ENCODE assay signal across 1 cellular context in the genomic region with DNA sequence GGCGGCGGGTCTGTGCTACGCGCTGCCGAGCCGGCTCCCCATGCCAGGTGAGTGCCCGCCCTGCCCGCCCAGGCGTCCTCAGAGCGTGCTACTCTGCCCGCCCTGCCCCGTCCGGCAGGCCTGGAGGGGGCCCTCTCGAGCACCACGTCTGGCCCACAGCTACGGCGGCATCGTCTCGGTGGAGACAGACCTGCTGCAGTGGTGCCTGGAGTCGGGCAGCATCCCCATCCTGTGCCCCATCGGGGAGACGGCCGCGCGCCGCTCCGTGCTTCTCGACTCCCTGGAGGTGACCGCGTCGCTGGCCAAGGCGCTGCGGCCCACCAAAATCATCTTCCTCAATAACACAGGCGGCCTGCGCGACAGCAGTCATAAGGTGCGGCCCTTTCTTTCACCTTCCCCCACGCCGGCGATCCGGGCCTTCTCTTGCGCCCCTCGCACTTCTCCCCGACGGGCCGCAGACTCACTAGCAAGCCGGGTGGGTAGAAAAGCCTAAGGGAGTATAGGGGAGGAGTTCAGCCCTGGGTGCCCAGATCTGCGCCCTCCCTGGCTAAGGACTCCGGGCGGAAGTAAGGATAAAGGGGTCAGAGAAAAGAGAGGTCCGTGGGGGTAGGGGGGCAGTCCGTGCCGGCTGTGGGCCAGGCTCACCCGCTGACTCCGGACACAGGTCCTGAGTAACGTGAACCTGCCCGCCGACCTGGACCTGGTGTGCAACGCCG.
TF ChIP-seq lines count a peak whose summit lies in the region.

No MANE protein-coding gene starts in this region.

TF ChIP-seq in H1, 55 proteins besides CTCF, POLR2A, EP300 and RAD21:
- TF ChIP-seq ZNF274 (IDR thresholded peaks at IDR 0.05; ENCODE audit: borderline replicate concordance, extremely low read depth, low read length) = no peak
- TF ChIP-seq, protein P1, sequence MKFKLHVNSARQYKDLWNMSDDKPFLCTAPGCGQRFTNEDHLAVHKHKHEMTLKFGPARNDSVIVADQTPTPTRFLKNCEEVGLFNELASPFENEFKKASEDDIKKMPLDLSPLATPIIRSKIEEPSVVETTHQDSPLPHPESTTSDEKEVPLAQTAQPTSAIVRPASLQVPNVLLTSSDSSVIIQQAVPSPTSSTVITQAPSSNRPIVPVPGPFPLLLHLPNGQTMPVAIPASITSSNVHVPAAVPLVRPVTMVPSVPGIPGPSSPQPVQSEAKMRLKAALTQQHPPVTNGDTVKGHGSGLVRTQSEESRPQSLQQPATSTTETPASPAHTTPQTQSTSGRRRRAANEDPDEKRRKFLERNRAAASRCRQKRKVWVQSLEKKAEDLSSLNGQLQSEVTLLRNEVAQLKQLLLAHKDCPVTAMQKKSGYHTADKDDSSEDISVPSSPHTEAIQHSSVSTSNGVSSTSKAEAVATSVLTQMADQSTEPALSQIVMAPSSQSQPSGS (IDR thresholded peaks at IDR 0.05; ENCODE audit: low read length) = no peak
- peak; percentile 53; the same call in 1 of the 2 replicates for TF ChIP-seq TAF1 (IDR thresholded peaks at IDR 0.05; ENCODE audit: low read depth, low read length)
- peak in 1 of 2 experiments; percentile 58; a peak in 2 of 4 replicates for TF ChIP-seq SIN3A (conservative IDR thresholded peaks at IDR 0.05 in 1 of 2, IDR thresholded peaks at IDR 0.05 in 1 of 2; ENCODE audit: low read depth in 1 of 2, low read length in 2 of 2)
- no peak for TF ChIP-seq TEAD4 (IDR thresholded peaks at IDR 0.05; ENCODE audit: low read depth, low read length)
- no peak for TF ChIP-seq BCL11A (IDR thresholded peaks at IDR 0.05; ENCODE audit: low read depth in 2 of 2, low read length in 2 of 2)
- TF ChIP-seq TCF12 (IDR thresholded peaks at IDR 0.05; ENCODE audit: low read depth, low read length) = no peak
- TF ChIP-seq, protein P2, sequence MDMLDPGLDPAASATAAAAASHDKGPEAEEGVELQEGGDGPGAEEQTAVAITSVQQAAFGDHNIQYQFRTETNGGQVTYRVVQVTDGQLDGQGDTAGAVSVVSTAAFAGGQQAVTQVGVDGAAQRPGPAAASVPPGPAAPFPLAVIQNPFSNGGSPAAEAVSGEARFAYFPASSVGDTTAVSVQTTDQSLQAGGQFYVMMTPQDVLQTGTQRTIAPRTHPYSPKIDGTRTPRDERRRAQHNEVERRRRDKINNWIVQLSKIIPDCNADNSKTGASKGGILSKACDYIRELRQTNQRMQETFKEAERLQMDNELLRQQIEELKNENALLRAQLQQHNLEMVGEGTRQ (IDR thresholded peaks at IDR 0.05; ENCODE audit: low read length) = no peak
- no peak for TF ChIP-seq FOSL1 (IDR thresholded peaks at IDR 0.05; ENCODE audit: insufficient read depth, low read depth, low read length)
- TF ChIP-seq SRF (IDR thresholded peaks at IDR 0.05; ENCODE audit: low read depth, low read length) = no peak
- TF ChIP-seq NANOG (IDR thresholded peaks at IDR 0.05; ENCODE audit: insufficient read depth, low read depth, low read length, poor library complexity, severe bottlenecking) = no peak
- TF ChIP-seq KDM1A (IDR thresholded peaks at IDR 0.05; ENCODE audit: borderline replicate concordance, low read length) = no peak
- TF ChIP-seq, protein P3, sequence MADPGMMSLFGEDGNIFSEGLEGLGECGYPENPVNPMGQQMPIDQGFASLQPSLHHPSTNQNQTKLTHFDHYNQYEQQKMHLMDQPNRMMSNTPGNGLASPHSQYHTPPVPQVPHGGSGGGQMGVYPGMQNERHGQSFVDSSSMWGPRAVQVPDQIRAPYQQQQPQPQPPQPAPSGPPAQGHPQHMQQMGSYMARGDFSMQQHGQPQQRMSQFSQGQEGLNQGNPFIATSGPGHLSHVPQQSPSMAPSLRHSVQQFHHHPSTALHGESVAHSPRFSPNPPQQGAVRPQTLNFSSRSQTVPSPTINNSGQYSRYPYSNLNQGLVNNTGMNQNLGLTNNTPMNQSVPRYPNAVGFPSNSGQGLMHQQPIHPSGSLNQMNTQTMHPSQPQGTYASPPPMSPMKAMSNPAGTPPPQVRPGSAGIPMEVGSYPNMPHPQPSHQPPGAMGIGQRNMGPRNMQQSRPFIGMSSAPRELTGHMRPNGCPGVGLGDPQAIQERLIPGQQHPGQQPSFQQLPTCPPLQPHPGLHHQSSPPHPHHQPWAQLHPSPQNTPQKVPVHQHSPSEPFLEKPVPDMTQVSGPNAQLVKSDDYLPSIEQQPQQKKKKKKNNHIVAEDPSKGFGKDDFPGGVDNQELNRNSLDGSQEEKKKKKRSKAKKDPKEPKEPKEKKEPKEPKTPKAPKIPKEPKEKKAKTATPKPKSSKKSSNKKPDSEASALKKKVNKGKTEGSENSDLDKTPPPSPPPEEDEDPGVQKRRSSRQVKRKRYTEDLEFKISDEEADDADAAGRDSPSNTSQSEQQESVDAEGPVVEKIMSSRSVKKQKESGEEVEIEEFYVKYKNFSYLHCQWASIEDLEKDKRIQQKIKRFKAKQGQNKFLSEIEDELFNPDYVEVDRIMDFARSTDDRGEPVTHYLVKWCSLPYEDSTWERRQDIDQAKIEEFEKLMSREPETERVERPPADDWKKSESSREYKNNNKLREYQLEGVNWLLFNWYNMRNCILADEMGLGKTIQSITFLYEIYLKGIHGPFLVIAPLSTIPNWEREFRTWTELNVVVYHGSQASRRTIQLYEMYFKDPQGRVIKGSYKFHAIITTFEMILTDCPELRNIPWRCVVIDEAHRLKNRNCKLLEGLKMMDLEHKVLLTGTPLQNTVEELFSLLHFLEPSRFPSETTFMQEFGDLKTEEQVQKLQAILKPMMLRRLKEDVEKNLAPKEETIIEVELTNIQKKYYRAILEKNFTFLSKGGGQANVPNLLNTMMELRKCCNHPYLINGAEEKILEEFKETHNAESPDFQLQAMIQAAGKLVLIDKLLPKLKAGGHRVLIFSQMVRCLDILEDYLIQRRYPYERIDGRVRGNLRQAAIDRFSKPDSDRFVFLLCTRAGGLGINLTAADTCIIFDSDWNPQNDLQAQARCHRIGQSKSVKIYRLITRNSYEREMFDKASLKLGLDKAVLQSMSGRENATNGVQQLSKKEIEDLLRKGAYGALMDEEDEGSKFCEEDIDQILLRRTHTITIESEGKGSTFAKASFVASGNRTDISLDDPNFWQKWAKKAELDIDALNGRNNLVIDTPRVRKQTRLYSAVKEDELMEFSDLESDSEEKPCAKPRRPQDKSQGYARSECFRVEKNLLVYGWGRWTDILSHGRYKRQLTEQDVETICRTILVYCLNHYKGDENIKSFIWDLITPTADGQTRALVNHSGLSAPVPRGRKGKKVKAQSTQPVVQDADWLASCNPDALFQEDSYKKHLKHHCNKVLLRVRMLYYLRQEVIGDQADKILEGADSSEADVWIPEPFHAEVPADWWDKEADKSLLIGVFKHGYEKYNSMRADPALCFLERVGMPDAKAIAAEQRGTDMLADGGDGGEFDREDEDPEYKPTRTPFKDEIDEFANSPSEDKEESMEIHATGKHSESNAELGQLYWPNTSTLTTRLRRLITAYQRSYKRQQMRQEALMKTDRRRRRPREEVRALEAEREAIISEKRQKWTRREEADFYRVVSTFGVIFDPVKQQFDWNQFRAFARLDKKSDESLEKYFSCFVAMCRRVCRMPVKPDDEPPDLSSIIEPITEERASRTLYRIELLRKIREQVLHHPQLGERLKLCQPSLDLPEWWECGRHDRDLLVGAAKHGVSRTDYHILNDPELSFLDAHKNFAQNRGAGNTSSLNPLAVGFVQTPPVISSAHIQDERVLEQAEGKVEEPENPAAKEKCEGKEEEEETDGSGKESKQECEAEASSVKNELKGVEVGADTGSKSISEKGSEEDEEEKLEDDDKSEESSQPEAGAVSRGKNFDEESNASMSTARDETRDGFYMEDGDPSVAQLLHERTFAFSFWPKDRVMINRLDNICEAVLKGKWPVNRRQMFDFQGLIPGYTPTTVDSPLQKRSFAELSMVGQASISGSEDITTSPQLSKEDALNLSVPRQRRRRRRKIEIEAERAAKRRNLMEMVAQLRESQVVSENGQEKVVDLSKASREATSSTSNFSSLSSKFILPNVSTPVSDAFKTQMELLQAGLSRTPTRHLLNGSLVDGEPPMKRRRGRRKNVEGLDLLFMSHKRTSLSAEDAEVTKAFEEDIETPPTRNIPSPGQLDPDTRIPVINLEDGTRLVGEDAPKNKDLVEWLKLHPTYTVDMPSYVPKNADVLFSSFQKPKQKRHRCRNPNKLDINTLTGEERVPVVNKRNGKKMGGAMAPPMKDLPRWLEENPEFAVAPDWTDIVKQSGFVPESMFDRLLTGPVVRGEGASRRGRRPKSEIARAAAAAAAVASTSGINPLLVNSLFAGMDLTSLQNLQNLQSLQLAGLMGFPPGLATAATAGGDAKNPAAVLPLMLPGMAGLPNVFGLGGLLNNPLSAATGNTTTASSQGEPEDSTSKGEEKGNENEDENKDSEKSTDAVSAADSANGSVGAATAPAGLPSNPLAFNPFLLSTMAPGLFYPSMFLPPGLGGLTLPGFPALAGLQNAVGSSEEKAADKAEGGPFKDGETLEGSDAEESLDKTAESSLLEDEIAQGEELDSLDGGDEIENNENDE (IDR thresholded peaks at IDR 0.05; ENCODE audit: insufficient replicate concordance, low read length) = no peak
- no peak for TF ChIP-seq CBX8 (IDR thresholded peaks at IDR 0.05; ENCODE audit: borderline replicate concordance, low read depth, low read length)
- no peak for TF ChIP-seq SIRT6 (IDR thresholded peaks at IDR 0.05; ENCODE audit: low read length)
- no peak for TF ChIP-seq JUND (IDR thresholded peaks at IDR 0.05; ENCODE audit: low read length)
- TF ChIP-seq RFX5 (IDR thresholded peaks at IDR 0.05; ENCODE audit: borderline replicate concordance, low read depth, low read length) = no peak
- TF ChIP-seq CREB1 (IDR thresholded peaks at IDR 0.05) = peak; percentile 66
- TF ChIP-seq, protein P4, sequence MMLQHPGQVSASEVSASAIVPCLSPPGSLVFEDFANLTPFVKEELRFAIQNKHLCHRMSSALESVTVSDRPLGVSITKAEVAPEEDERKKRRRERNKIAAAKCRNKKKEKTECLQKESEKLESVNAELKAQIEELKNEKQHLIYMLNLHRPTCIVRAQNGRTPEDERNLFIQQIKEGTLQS (IDR thresholded peaks at IDR 0.05; ENCODE audit: insufficient read depth, low read depth, low read length) = no peak
- TF ChIP-seq SUZ12 (IDR thresholded peaks at IDR 0.05; ENCODE audit: low read length) = no peak
- TF ChIP-seq SP2 (IDR thresholded peaks at IDR 0.05; ENCODE audit: low read length) = no peak
- TF ChIP-seq HDAC2 (IDR thresholded peaks at IDR 0.05; ENCODE audit: borderline replicate concordance in 1 of 2, low read depth in 2 of 2, low read length in 2 of 2) = no peak
- TF ChIP-seq BACH1 (IDR thresholded peaks at IDR 0.05; ENCODE audit: low read length) = no peak
- no peak for TF ChIP-seq SAP30 (IDR thresholded peaks at IDR 0.05; ENCODE audit: insufficient read depth, insufficient replicate concordance, low read length)
- no peak for TF ChIP-seq KDM5A (IDR thresholded peaks at IDR 0.05; ENCODE audit: low read length)
- TF ChIP-seq RBBP5 (IDR thresholded peaks at IDR 0.05; ENCODE audit: borderline replicate concordance, low read depth, low read length) = peak; percentile 40; the same call in 1 of the 2 replicates
- TF ChIP-seq CHD2 (IDR thresholded peaks at IDR 0.05; ENCODE audit: low read length) = no peak
- TF ChIP-seq, protein P5, sequence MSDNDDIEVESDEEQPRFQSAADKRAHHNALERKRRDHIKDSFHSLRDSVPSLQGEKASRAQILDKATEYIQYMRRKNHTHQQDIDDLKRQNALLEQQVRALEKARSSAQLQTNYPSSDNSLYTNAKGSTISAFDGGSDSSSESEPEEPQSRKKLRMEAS (IDR thresholded peaks at IDR 0.05) = peak; percentile 74
- TF ChIP-seq EZH2 (IDR thresholded peaks at IDR 0.05; ENCODE audit: low read depth, low read length, severe bottlenecking) = peak; percentile 44
- no peak for TF ChIP-seq NRF1 (IDR thresholded peaks at IDR 0.05; ENCODE audit: low read depth, low read length)
- TF ChIP-seq TBP (IDR thresholded peaks at IDR 0.05; ENCODE audit: low read depth, low read length) = no peak
- no peak for TF ChIP-seq CBX5 (IDR thresholded peaks at IDR 0.05; ENCODE audit: low read depth, low read length)
- TF ChIP-seq JUN (IDR thresholded peaks at IDR 0.05; ENCODE audit: low read depth, low read length) = no peak
- TF ChIP-seq SP1 (IDR thresholded peaks at IDR 0.05; ENCODE audit: low read depth, low read length) = no peak
- no peak for TF ChIP-seq BRCA1 (IDR thresholded peaks at IDR 0.05; ENCODE audit: low read depth, low read length)
- TF ChIP-seq MAFK (IDR thresholded peaks at IDR 0.05; ENCODE audit: low read depth, low read length) = no peak
- TF ChIP-seq EGR1 (IDR thresholded peaks at IDR 0.05; ENCODE audit: borderline replicate concordance, low read depth, low read length) = no peak
- TF ChIP-seq CTBP2 (IDR thresholded peaks at IDR 0.05; ENCODE audit: borderline replicate concordance, insufficient read depth, insufficient read length, low read length) = no peak
- no peak; the same call in 1 of the 2 replicates for TF ChIP-seq POLR2AphosphoS5 (IDR thresholded peaks at IDR 0.05; ENCODE audit: low read depth, low read length)
- TF ChIP-seq HDAC6 (IDR thresholded peaks at IDR 0.05; ENCODE audit: low read depth, low read length) = no peak
- peak; percentile 49; the same call in 1 of the 2 replicates for TF ChIP-seq YY1 (IDR thresholded peaks at IDR 0.05; ENCODE audit: low read depth, low read length)
- no peak for TF ChIP-seq RNF2 (IDR thresholded peaks at IDR 0.05; ENCODE audit: borderline replicate concordance, low read depth, low read length, missing control alignments, poor library complexity, severe bottlenecking)
- TF ChIP-seq CHD1 (IDR thresholded peaks at IDR 0.05; ENCODE audit: low read depth, low read length) = no peak
- no peak for TF ChIP-seq GTF2F1 (IDR thresholded peaks at IDR 0.05; ENCODE audit: borderline replicate concordance, low read depth, low read length)
- TF ChIP-seq SP4 (IDR thresholded peaks at IDR 0.05; ENCODE audit: low read length) = no peak
- no peak for TF ChIP-seq CEBPB (IDR thresholded peaks at IDR 0.05; ENCODE audit: low read depth, low read length)
- no peak for TF ChIP-seq GABPA (IDR thresholded peaks at IDR 0.05; ENCODE audit: borderline replicate concordance, insufficient read depth, low read length)
- TF ChIP-seq, protein P6, sequence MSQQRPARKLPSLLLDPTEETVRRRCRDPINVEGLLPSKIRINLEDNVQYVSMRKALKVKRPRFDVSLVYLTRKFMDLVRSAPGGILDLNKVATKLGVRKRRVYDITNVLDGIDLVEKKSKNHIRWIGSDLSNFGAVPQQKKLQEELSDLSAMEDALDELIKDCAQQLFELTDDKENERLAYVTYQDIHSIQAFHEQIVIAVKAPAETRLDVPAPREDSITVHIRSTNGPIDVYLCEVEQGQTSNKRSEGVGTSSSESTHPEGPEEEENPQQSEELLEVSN (IDR thresholded peaks at IDR 0.05) = peak; percentile 55; the same call in 1 of the 2 replicates
- TF ChIP-seq POU5F1 (IDR thresholded peaks at IDR 0.05; ENCODE audit: low read depth, low read length) = no peak
- TF ChIP-seq KDM4A (IDR thresholded peaks at IDR 0.05; ENCODE audit: low read depth, low read length, severe bottlenecking) = no peak
- no peak for TF ChIP-seq SIX5 (IDR thresholded peaks at IDR 0.05; ENCODE audit: low read depth, low read length)
- TF ChIP-seq ASH2L (IDR thresholded peaks at IDR 0.05; ENCODE audit: low read length) = no peak
- no peak; the same call in 1 of the 2 replicates for TF ChIP-seq PHF8 (conservative IDR thresholded peaks at IDR 0.05; ENCODE audit: low read depth, low read length)
- TF ChIP-seq RXRA (IDR thresholded peaks at IDR 0.05; ENCODE audit: insufficient read depth, low read depth, low read length) = no peak
- peak; percentile 28 for TF ChIP-seq TAF7 (optimal IDR thresholded peaks at IDR 0.05; ENCODE audit: borderline replicate concordance, low read depth, low read length)
